ENCODE assay signal across 9 cellular contexts in the genomic region with DNA sequence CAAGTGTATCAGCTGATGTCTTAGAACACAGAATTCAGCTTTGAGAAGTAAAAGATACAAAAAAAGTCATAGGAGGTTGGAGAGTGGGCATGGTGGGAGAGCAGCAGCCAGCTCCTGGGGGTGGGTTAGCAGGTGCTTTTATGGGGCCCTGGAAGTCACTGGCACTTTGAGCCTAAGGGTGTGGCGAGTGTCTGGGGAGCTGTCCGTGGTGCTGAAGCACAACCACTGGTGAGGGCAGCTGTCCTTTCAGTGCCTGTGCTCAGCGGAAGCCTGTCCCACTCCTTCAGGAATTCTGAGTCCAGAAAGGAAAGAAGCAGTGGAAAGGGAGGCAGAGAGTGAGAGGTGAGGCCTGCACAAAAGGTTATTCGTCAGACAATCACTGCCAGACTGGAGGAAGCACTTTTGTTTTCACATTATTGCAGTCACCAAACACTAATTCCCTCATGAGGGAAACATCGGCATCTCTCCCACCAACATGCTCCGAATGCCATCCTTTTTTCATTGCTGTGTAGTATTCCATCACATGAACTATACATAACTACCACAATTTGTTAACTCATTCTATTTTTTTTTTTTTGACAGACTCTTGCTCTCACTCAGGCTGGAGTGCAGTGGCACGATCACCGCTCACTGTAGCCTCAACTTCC. TPM values are rescaled to one million over a fixed set of nuclear protein-coding genes. Genes with fewer than 3 reads are reported as not detected.
DNase-seq lines count a peak whose midpoint lies in the region; ATAC-seq and TF ChIP-seq lines count a peak whose summit lies in the region.
"Had no signal": no experiment of that assay in that cellular context is flagged by ENCODE, and none has a peak within 500 bp of the region (broad histone marks: within the 10 kb centered on the region; RNA-seq: fewer than 3 reads in every experiment).

No MANE protein-coding gene starts in this region.

- H3K79me2 ChIP-seq in HCT116 (ENCODE audit: insufficient read depth, low read length), result no peaks in the 10 kb centered on the region

- no peak overlapping the region for H3K27ac Mint-ChIP-seq in T-helper 2 cell treated with Interferon-gamma antibody and Interleukin-4, amounts not matched to agents 5 μg/mL and 100 μg/mL, for 36 hours
- H3K27ac Mint-ChIP-seq in stimulated activated naive CD8-positive, alpha-beta T cell treated with anti-CD3 and anti-CD28 coated beads, Interleukin-15, amount 100 ng/mL, for 72 hours, result no peak overlapping the region

- H3K9ac ChIP-seq in HCT116 (ENCODE audit: low read length), result no peak overlapping the region
- H3K9ac ChIP-seq: KMS-11 had no signal

- peak; percentile 10 for DNase-seq in HCT116 (ENCODE audit: low read depth, low spot score)
- peak; percentile 46 for DNase-seq in T-helper 2 cell treated with Interferon-gamma antibody and Interleukin-4, amounts not matched to agents 5 μg/mL and 100 μg/mL, for 36 hours (ENCODE audit: low spot score)
- DNase-seq in brain microvascular endothelial cell, result peak; percentile 15
- DNase-seq in lower lobe of right lung, result no peak
- peak; percentile 30 to 37 for DNase-seq in stimulated activated naive CD8-positive, alpha-beta T cell treated with anti-CD3 and anti-CD28 coated beads, Interleukin-15, amount 100 ng/mL, for 72 hours

- H3K9me3 ChIP-seq in HCT116 (ENCODE audit: control insufficient read depth in 1 of 2, insufficient read depth in 1 of 2, low read depth in 1 of 2, low read length in 2 of 2), result no peaks in the 10 kb centered on the region
- H3K9me3 ChIP-seq in lower lobe of right lung, result no peaks in the 10 kb centered on the region

- H3K27me3 Mint-ChIP-seq in T-helper 2 cell treated with Interferon-gamma antibody and Interleukin-4, amounts not matched to agents 5 μg/mL and 100 μg/mL, for 36 hours (ENCODE audit: low read depth), result no peaks in the 10 kb centered on the region
- peaks cover 42% of the 10 kb centered on the region for H3K27me3 Mint-ChIP-seq in stimulated activated naive CD8-positive, alpha-beta T cell treated with anti-CD3 and anti-CD28 coated beads, Interleukin-15, amount 100 ng/mL, for 72 hours

- H2AFZ ChIP-seq in HCT116 (ENCODE audit: low read depth, low read length, poor library complexity, severe bottlenecking), result no peak overlapping the region

- CTCF ChIA-PET in HCT116 (lab: Charles Lee), result no interaction called here

- H3K4me3 Mint-ChIP-seq in T-helper 2 cell treated with Interferon-gamma antibody and Interleukin-4, amounts not matched to agents 5 μg/mL and 100 μg/mL, for 36 hours, result no peak overlapping the region
- no peak overlapping the region for H3K4me3 Mint-ChIP-seq in stimulated activated naive CD8-positive, alpha-beta T cell treated with anti-CD3 and anti-CD28 coated beads, Interleukin-15, amount 100 ng/mL, for 72 hours

- in situ Hi-C loops in brain microvascular endothelial cell (cut with HindIII; ENCODE audit: low pct_ligation_motif_present, low sequenced_read_pairs), result no loop called here

- H3K4me1 Mint-ChIP-seq in T-helper 2 cell treated with Interferon-gamma antibody and Interleukin-4, amounts not matched to agents 5 μg/mL and 100 μg/mL, for 36 hours (ENCODE audit: low read depth), result no peaks in the 10 kb centered on the region
- H3K4me1 Mint-ChIP-seq in stimulated activated naive CD8-positive, alpha-beta T cell treated with anti-CD3 and anti-CD28 coated beads, Interleukin-15, amount 100 ng/mL, for 72 hours, result no peaks in the 10 kb centered on the region

- TF ChIP-seq CTCF in HCT116 (IDR thresholded peaks at IDR 0.05 in 2 of 3, conservative IDR thresholded peaks at IDR 0.05 in 1 of 3; ENCODE audit: borderline replicate concordance in 1 of 3, insufficient read depth in 1 of 3, low read depth in 2 of 3, low read length in 2 of 3) (no peak), brain microvascular endothelial cell (IDR thresholded peaks at IDR 0.05; ENCODE audit: low read depth, low read length, missing control alignments) (no peak), lower lobe of right lung (IDR thresholded peaks at IDR 0.05) (no peak)

- no peaks in the 10 kb centered on the region for H4K20me1 ChIP-seq in HCT116 (ENCODE audit: insufficient read depth)

- H3K27ac ChIP-seq in HCT116 (ENCODE audit: low read depth, low read length) (no peak overlapping the region), brain microvascular endothelial cell (no peak overlapping the region), lower lobe of right lung (no peak overlapping the region)
- H3K27ac ChIP-seq: KMS-11 had no signal

- H3K4me3 ChIP-seq in HCT116 (replicated peaks in 1 of 2; ENCODE audit: low read depth in 1 of 2, low read length in 2 of 2), result no peak overlapping the region
- no peak overlapping the region for H3K4me3 ChIP-seq in brain microvascular endothelial cell (ENCODE audit: low read depth, low read length)
- H3K4me3 ChIP-seq in lower lobe of right lung, result no peak overlapping the region

- BruUV-seq in HCT116 (replicated peaks; lab: Mats Ljungman, UMichigan), result no TSS peak

- POLR2A ChIA-PET in HCT116 (lab: Charles Lee), result interaction anchor here (0.5 kb wide), 1 partner anchor 551 kb away, joined by 4 read pairs; no protein-coding TSS in a partner anchor

- H3K36me3 ChIP-seq in HCT116 (ENCODE audit: control insufficient read depth in 1 of 2, insufficient read depth in 2 of 2, low read length in 2 of 2), result no peaks in the 10 kb centered on the region
- no peaks in the 10 kb centered on the region for H3K36me3 ChIP-seq in brain microvascular endothelial cell (replicated peaks)
- no peaks in the 10 kb centered on the region for H3K36me3 ChIP-seq in lower lobe of right lung

- H3K9me3 Mint-ChIP-seq in T-helper 2 cell treated with Interferon-gamma antibody and Interleukin-4, amounts not matched to agents 5 μg/mL and 100 μg/mL, for 36 hours, result no peaks in the 10 kb centered on the region
- peaks cover 0 to 7% of the 10 kb centered on the region in 2 donors for H3K9me3 Mint-ChIP-seq in stimulated activated naive CD8-positive, alpha-beta T cell treated with anti-CD3 and anti-CD28 coated beads, Interleukin-15, amount 100 ng/mL, for 72 hours

- H3K36me3 Mint-ChIP-seq in T-helper 2 cell treated with Interferon-gamma antibody and Interleukin-4, amounts not matched to agents 5 μg/mL and 100 μg/mL, for 36 hours (ENCODE audit: low read depth), result no peaks in the 10 kb centered on the region

- ATAC-seq in HCT116 (peak; percentile 66), lower lobe of right lung (peak; percentile 32 to 36), GM18517 (IDR thresholded peaks at IDR 0.05; ENCODE audit: unreplicated experiment) (no peak), HG03097 (IDR thresholded peaks at IDR 0.05; ENCODE audit: low FRiP score, unreplicated experiment) (no peak), GM21381 (IDR thresholded peaks at IDR 0.05; ENCODE audit: unreplicated experiment) (no peak)
- ATAC-seq in stimulated activated naive CD8-positive, alpha-beta T cell treated with anti-CD3 and anti-CD28 coated beads, Interleukin-15, amount 100 ng/mL, for 72 hours, result no peak

- RAD21 ChIA-PET in HCT116 (lab: Charles Lee; ENCODE audit: low non-redundant PET in 1 of 2, low total read pairs in 2 of 2, uncharacterized antibody in 2 of 2, unreplicated experiment in 2 of 2), result no interaction called here

- peaks cover 69% of the 10 kb centered on the region for H3K27me3 ChIP-seq in HCT116 (ENCODE audit: insufficient read depth, low read length)
- H3K27me3 ChIP-seq in brain microvascular endothelial cell (replicated peaks), result peaks cover 5% of the 10 kb centered on the region
- no peaks in the 10 kb centered on the region for H3K27me3 ChIP-seq in lower lobe of right lung (ENCODE audit: low read depth)

- TF ChIP-seq RAD21 in HCT116 (IDR thresholded peaks at IDR 0.05; ENCODE audit: low read depth), result no peak

- TF ChIP-seq POLR2A in HCT116 (IDR thresholded peaks at IDR 0.05; ENCODE audit: borderline replicate concordance, extremely low read depth, insufficient read depth, insufficient read length), result no peak

- no peaks in the 10 kb centered on the region for H3K4me1 ChIP-seq in HCT116 (ENCODE audit: control insufficient read depth in 1 of 2, insufficient read depth in 2 of 2, low read length in 2 of 2)
- no peaks in the 10 kb centered on the region for H3K4me1 ChIP-seq in lower lobe of right lung

- H3K9me2 ChIP-seq in HCT116 (ENCODE audit: insufficient read depth), result no peaks in the 10 kb centered on the region

- intact Hi-C loops in HCT116 (cut with micrococcal nuclease), result no loop called here
- intact Hi-C loops in lower lobe of right lung (cut with DNase I), result no loop called here

- H3K4me2 ChIP-seq in HCT116 (ENCODE audit: low read length), result no peak overlapping the region
- H3K4me2 ChIP-seq: KMS-11 had no signal

TF ChIP-seq in HCT116, 20 proteins besides CTCF, POLR2A, EP300 and RAD21:
- no peak for TF ChIP-seq SRF (IDR thresholded peaks at IDR 0.05; ENCODE audit: low read depth)
- TF ChIP-seq REST (IDR thresholded peaks at IDR 0.05; ENCODE audit: low read depth), result peak; percentile 97

RNA-seq across cellular contexts. Expression of gene RAPGEF1, which starts 59.4 kb away (rescaled TPM):
- total RNA-seq in HCT116 (2021; ENCODE audit: unreplicated experiment) (43.0 TPM), lower lobe of right lung (146 TPM)
- polyA plus RNA-seq in HCT116 (2012), result 27.9 and 28.4 TPM in 2 replicates

Comparison
In these comparisons a context has a peak if more than half of its experiments do, and no peak if none do; other contexts are left out.
1. ATAC-seq: peak in HCT116 (single experiment) and lower lobe of right lung (2 of 2); none in stimulated activated naive CD8-positive, alpha-beta T cell treated with anti-CD3 and anti-CD28 coated beads, Interleukin-15, amount 100 ng/mL, for 72 hours (single experiment), GM18517 (single experiment), HG03097 (single experiment) and GM21381 (single experiment).